8 cellular contexts compared by ENCODE assay signal in genomic region chr17:29621751-29622194, GRCh38. TPM values are rescaled to one million over a fixed set of nuclear protein-coding genes. Genes with fewer than 3 reads are reported as not detected.
A peak's percentile ranks its signal among the peaks of the same experiment; 100 is the strongest.
DNase-seq lines count a peak whose midpoint lies in the region; ATAC-seq and TF ChIP-seq lines count a peak whose summit lies in the region.

No MANE protein-coding gene starts in this region.

- no peak overlapping the region for H3K27ac ChIP-seq in testis

- intact Hi-C loops in activated CD4-positive, alpha-beta T cell treated with anti-CD3 and anti-CD28 coated beads for 36 hours (cut with DNase I, micrococcal nuclease) = loop anchor here (5.0 to 10.0 kb wide), 3 partner anchors 71 to 493 kb away; partner anchors contain the start of gene NSRP1 (in 1 of the 2)
- intact Hi-C loops in testis (cut with DNase I; ENCODE audit: low total_unique reads) = no loop called here

- no peak for TF ChIP-seq CTCF in testis (IDR thresholded peaks at IDR 0.05)

- DNase-seq in activated CD4-positive, alpha-beta T cell treated with anti-CD3 and anti-CD28 coated beads for 36 hours = no peak
- DNase-seq in activated CD4-positive, alpha-beta T cell treated with anti-CD3 and anti-CD28 coated beads, Interleukin-2, amount 50 U/mL, for 48 hours = no peak
- DNase-seq in immature natural killer cell = no peak
- no peak for DNase-seq in testis
- no peak for DNase-seq in NCI-H2171 treated with DMSO at 0.1 percent for 48 hours (lab: John Stamatoyannopoulos, UW)
- no peak for DNase-seq in NCI-H2081 treated with DMSO at 0.1 percent for 48 hours (lab: John Stamatoyannopoulos, UW)

- no peaks in the 10 kb centered on the region for H3K27me3 ChIP-seq in testis

- peak overlapping the region; percentile 47 to 58 for H3K4me3 ChIP-seq in testis

- H3K36me3 ChIP-seq in testis (ENCODE audit: low read depth, missing control alignments) = no peaks in the 10 kb centered on the region

- peaks cover 6% of the 10 kb centered on the region for H3K4me1 ChIP-seq in testis

- no peak for TF ChIP-seq POLR2A in testis (IDR thresholded peaks at IDR 0.05)

- H3K9me3 ChIP-seq in testis = no peaks in the 10 kb centered on the region

- POLR2A ChIA-PET in activated CD4-positive, alpha-beta T cell treated with anti-CD3 and anti-CD28 coated beads for 36 hours (lab: Charles Lee) = no interaction called here

- peaks cover 54% of the 10 kb centered on the region for H3K4me1 Mint-ChIP-seq in activated CD4-positive, alpha-beta T cell treated with anti-CD3 and anti-CD28 coated beads for 36 hours
- peaks cover 37% of the 10 kb centered on the region for H3K4me1 Mint-ChIP-seq in activated T-helper 17 cell treated with anti-CD3 and anti-CD28 coated beads, Interleukin-2, amount 50 U/mL, for 72 hours
- H3K4me1 Mint-ChIP-seq in immature natural killer cell = peaks cover 32 to 44% of the 10 kb centered on the region in 2 donors

- H3K27ac Mint-ChIP-seq in activated CD4-positive, alpha-beta T cell treated with anti-CD3 and anti-CD28 coated beads for 36 hours = no peak overlapping the region
- no peak overlapping the region for H3K27ac Mint-ChIP-seq in activated T-helper 17 cell treated with anti-CD3 and anti-CD28 coated beads, Interleukin-2, amount 50 U/mL, for 72 hours
- H3K27ac Mint-ChIP-seq in immature natural killer cell = peak overlapping the region in 1 of 6 donors; percentile 30

- peaks cover 4% of the 10 kb centered on the region for H3K36me3 Mint-ChIP-seq in activated CD4-positive, alpha-beta T cell treated with anti-CD3 and anti-CD28 coated beads for 36 hours (ENCODE audit: low read depth)
- peaks cover 5% of the 10 kb centered on the region for H3K36me3 Mint-ChIP-seq in activated T-helper 17 cell treated with anti-CD3 and anti-CD28 coated beads, Interleukin-2, amount 50 U/mL, for 72 hours (ENCODE audit: low read depth)
- no peaks in the 10 kb centered on the region for H3K36me3 Mint-ChIP-seq in immature natural killer cell

- H3K9me3 Mint-ChIP-seq in activated CD4-positive, alpha-beta T cell treated with anti-CD3 and anti-CD28 coated beads for 36 hours (ENCODE audit: low read depth) = no peaks in the 10 kb centered on the region
- H3K9me3 Mint-ChIP-seq in activated T-helper 17 cell treated with anti-CD3 and anti-CD28 coated beads, Interleukin-2, amount 50 U/mL, for 72 hours = no peaks in the 10 kb centered on the region
- no peaks in the 10 kb centered on the region for H3K9me3 Mint-ChIP-seq in immature natural killer cell

- ATAC-seq in activated CD4-positive, alpha-beta T cell treated with anti-CD3 and anti-CD28 coated beads for 36 hours = no peak
- no peak for ATAC-seq in activated T-helper 17 cell treated with anti-CD3 and anti-CD28 coated beads, Interleukin-2, amount 50 U/mL, for 72 hours (replicated peaks)
- no peak for ATAC-seq in HG02870 (IDR thresholded peaks at IDR 0.05; ENCODE audit: unreplicated experiment)

- H3K4me3 Mint-ChIP-seq in activated CD4-positive, alpha-beta T cell treated with anti-CD3 and anti-CD28 coated beads for 36 hours = peak overlapping the region; percentile 62
- peak overlapping the region; percentile 80 for H3K4me3 Mint-ChIP-seq in activated T-helper 17 cell treated with anti-CD3 and anti-CD28 coated beads, Interleukin-2, amount 50 U/mL, for 72 hours
- H3K4me3 Mint-ChIP-seq in immature natural killer cell = peak overlapping the region; percentile 72 to 84 (median 81)

- no peaks in the 10 kb centered on the region for H3K27me3 Mint-ChIP-seq in activated CD4-positive, alpha-beta T cell treated with anti-CD3 and anti-CD28 coated beads for 36 hours
- H3K27me3 Mint-ChIP-seq in activated T-helper 17 cell treated with anti-CD3 and anti-CD28 coated beads, Interleukin-2, amount 50 U/mL, for 72 hours = no peaks in the 10 kb centered on the region
- H3K27me3 Mint-ChIP-seq in immature natural killer cell (ENCODE audit: low read depth in 3 of 3) = peaks cover 6 to 20% (median 10%) of the 10 kb centered on the region in 3 donors

- CTCF ChIA-PET in activated CD4-positive, alpha-beta T cell treated with anti-CD3 and anti-CD28 coated beads for 36 hours (lab: Charles Lee) = interaction anchor here (0.9 to 2.0 kb wide), 4 partner anchors 44 to 471 kb away, joined by 3 to 5 read pairs (median 4); no protein-coding TSS in a partner anchor

- 61 to 68% methylated on average over 8 of the region's 8 CpGs for WGBS in testis, 2 donors

RNA-seq across cellular contexts. Expression of gene CORO6, which starts 0.9 kb away (rescaled TPM):
- 10 to 100 TPM; 13.9 to 14.2 TPM for total RNA-seq in activated CD4-positive, alpha-beta T cell treated with anti-CD3 and anti-CD28 coated beads for 36 hours
- total RNA-seq in activated T-helper 17 cell treated with anti-CD3 and anti-CD28 coated beads, Interleukin-2, amount 50 U/mL, for 72 hours = 10 to 100 TPM in 1 of 2 donors, 1 to 10 TPM in 1; 2.5 to 12.0 TPM
- polyA plus RNA-seq in immature natural killer cell (1 to 10 TPM in 1 of 3 donors, under 1 TPM in 2; 0.12 to 1.3 (median 0.38) TPM), testis (ENCODE audit: insufficient read depth, low read depth, low replicate concordance) (6.3 TPM)
- total RNA-seq in testis = 10 to 100 TPM; 11.7 to 15.5 TPM

RNA-seq across cellular contexts. Expression of gene ANKRD13B, which starts 28.8 kb away (rescaled TPM):
- total RNA-seq in activated CD4-positive, alpha-beta T cell treated with anti-CD3 and anti-CD28 coated beads for 36 hours = 10 to 100 TPM; 17.3 to 20.2 TPM
- 10 to 100 TPM; 10.4 to 27.7 TPM for total RNA-seq in activated T-helper 17 cell treated with anti-CD3 and anti-CD28 coated beads, Interleukin-2, amount 50 U/mL, for 72 hours
- under 1 TPM in 1 of 3 donors, not detected in 2; 0.18 TPM for polyA plus RNA-seq in immature natural killer cell
- 10 to 100 TPM; 48.8 to 59.8 TPM for total RNA-seq in testis
- 32.8 TPM for polyA plus RNA-seq in testis (ENCODE audit: insufficient read depth, low read depth, low replicate concordance)

RNA-seq across cellular contexts. Expression of gene GIT1, which starts 32.3 kb away (rescaled TPM):
- 10 to 100 TPM; 60.5 to 74.1 TPM for total RNA-seq in activated CD4-positive, alpha-beta T cell treated with anti-CD3 and anti-CD28 coated beads for 36 hours
- 10 to 100 TPM; 52.4 to 65.7 TPM for total RNA-seq in activated T-helper 17 cell treated with anti-CD3 and anti-CD28 coated beads, Interleukin-2, amount 50 U/mL, for 72 hours
- polyA plus RNA-seq in immature natural killer cell (1 to 10 TPM; 2.3 to 8.9 (median 5.1) TPM), testis (ENCODE audit: insufficient read depth, low read depth, low replicate concordance) (220 TPM)
- total RNA-seq in testis = 100 to 1,000 TPM; 156 to 169 TPM

RNA-seq across cellular contexts. Expression of gene TP53I13, which starts 53.3 kb away (rescaled TPM):
- total RNA-seq in activated CD4-positive, alpha-beta T cell treated with anti-CD3 and anti-CD28 coated beads for 36 hours = 10 to 100 TPM; 37.7 to 41.5 TPM
- total RNA-seq in activated T-helper 17 cell treated with anti-CD3 and anti-CD28 coated beads, Interleukin-2, amount 50 U/mL, for 72 hours = 10 to 100 TPM; 45.7 to 58.1 TPM
- polyA plus RNA-seq in immature natural killer cell (10 to 100 TPM; 41.6 to 50.5 (median 47.0) TPM), testis (ENCODE audit: insufficient read depth, low read depth, low replicate concordance) (86.3 TPM)
- total RNA-seq in testis = 10 to 100 TPM; 72.3 to 89.6 TPM

RNA-seq across cellular contexts. Expression of gene ABHD15, which starts 54.9 kb away (rescaled TPM):
- 1 to 10 TPM; 7.2 to 8.6 TPM for total RNA-seq in activated CD4-positive, alpha-beta T cell treated with anti-CD3 and anti-CD28 coated beads for 36 hours
- total RNA-seq in activated T-helper 17 cell treated with anti-CD3 and anti-CD28 coated beads, Interleukin-2, amount 50 U/mL, for 72 hours = 10 to 100 TPM; 10.1 to 15.1 TPM
- polyA plus RNA-seq in immature natural killer cell = 10 to 100 TPM; 31.6 to 36.7 (median 34.0) TPM
- total RNA-seq in testis = 1 to 10 TPM; 5.7 to 7.1 TPM
- polyA plus RNA-seq in testis (ENCODE audit: insufficient read depth, low read depth, low replicate concordance) = 4.5 TPM
